ENCODE assay signal across 20 cellular contexts in the genomic region with DNA sequence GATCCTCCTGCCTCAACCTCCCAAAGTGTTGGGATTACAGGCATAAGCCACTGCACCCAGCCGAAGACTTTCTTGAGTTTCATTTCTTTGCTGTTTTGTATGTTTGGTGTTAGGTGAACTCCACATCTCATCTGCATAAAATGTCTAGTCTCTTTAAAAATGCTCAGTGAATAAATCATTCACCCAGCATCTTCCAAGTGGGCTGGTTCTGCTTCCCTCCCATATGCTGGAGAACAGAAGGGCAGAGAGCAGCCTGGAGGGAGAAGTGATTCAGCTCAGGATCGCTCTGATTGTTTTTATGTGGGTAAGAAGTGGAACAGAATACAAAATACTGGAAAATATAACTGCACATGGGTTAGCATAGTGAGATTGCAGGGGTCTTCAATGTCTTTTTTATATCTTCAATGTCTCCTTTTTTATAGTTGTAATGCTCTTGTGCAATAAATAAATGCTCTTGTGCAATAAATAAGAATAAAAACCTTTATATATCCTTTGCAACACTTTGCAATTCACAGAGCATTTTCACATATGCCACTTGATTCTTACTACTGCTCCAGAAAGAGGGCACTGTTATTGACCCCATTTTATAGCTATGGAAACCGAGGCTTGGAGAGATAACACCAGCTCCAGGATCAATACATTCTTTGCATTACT.
A peak's percentile ranks its signal among the peaks of the same experiment; 100 is the strongest.
DNase-seq lines count a peak whose midpoint lies in the region; ATAC-seq, FAIRE-seq and TF ChIP-seq lines count a peak whose summit lies in the region.
"Had no signal": no experiment of that assay in that cellular context is flagged by ENCODE, and none has a peak within 500 bp of the region (broad histone marks: within the 10 kb centered on the region; RNA-seq: fewer than 3 reads in every experiment).

No MANE protein-coding gene starts in this region.

- no peak overlapping the region for H3K9ac ChIP-seq in keratinocyte (ENCODE audit: control insufficient read depth, extremely low read depth, insufficient read depth, low read length)

- dilution Hi-C loops in keratinocyte (cut with MboI; ENCODE audit: extremely low pct_ligation_motif_present, low sequenced_read_pairs) = no loop called here

- peak; percentile 42 for DNase-seq in A172 (ENCODE audit: low spot score)
- peak; percentile 64 for DNase-seq in HCEC 1CT
- DNase-seq in cardiac fibroblast (ENCODE audit: low read depth in 2 of 2) = peak; percentile 56 to 84
- no peak for DNase-seq in keratinocyte (ENCODE audit: low read depth, low spot score)
- DNase-seq in HEK293T (ENCODE audit: extremely low spot score) = no peak
- no peak for DNase-seq in MV-4-11 (lab: John Stamatoyannopoulos, UW)
- DNase-seq in OCI-LY7 (ENCODE audit: low spot score) = no peak
- DNase-seq: activated CD4-positive, alpha-beta T cell treated with anti-CD3 and anti-CD28 coated beads, Interleukin-2, amount 10 ng/mL, durations not matched to agents 7 days and 5 days; activated T-cell treated with anti-CD3 and anti-CD28 coated beads for 4 hours; caudate nucleus; COR-L47; endodermal cell; kidney; NCI-H1092 treated with DMSO at 0.1 percent for 48 hours; NCI-H2171; transverse colon had no signal

- H3K36me3 ChIP-seq in keratinocyte (ENCODE audit: control insufficient read depth in 2 of 2, extremely low read depth in 1 of 2, insufficient read depth in 2 of 2, low read length in 2 of 2) = no peaks in the 10 kb centered on the region
- H3K36me3 ChIP-seq in OCI-LY7 (ENCODE audit: insufficient read depth, low read length) = no peaks in the 10 kb centered on the region
- H3K36me3 ChIP-seq: SJSA1, transverse colon had no signal

- no peaks in the 10 kb centered on the region for H3K9me1 ChIP-seq in keratinocyte (ENCODE audit: control insufficient read depth, extremely low read depth, insufficient read depth, low read length)

- CTCF ChIA-PET in HEK293T (lab: Yijun Ruan, JAX) (interaction anchor here (0.6 kb wide), 1 partner anchor 425 kb away, joined by 5 read pairs; no protein-coding TSS in a partner anchor), OCI-LY7 (lab: Charles Lee; ENCODE audit: unreplicated experiment) (no interaction called here)

- peaks cover 22% of the 10 kb centered on the region for H3K4me1 ChIP-seq in keratinocyte (ENCODE audit: control insufficient read depth, extremely low read depth, insufficient read depth, low read length)
- H3K4me1 ChIP-seq in OCI-LY7 (ENCODE audit: insufficient read depth, low read length, poor library complexity, severe bottlenecking) = no peaks in the 10 kb centered on the region
- H3K4me1 ChIP-seq: transverse colon had no signal

- no peak for ATAC-seq in activated CD4-positive, CD25-positive, alpha-beta regulatory T cell treated with anti-CD3 and anti-CD28 coated beads, Interleukin-2, amount 50 U/mL, for 24 hours
- ATAC-seq: activated naive CD4-positive, alpha-beta T cell treated with anti-CD3 and anti-CD28 coated beads, Interleukin-2, amount 50 U/mL, for 72 hours had no signal

- POLR2A ChIA-PET in HEK293T (lab: Yijun Ruan, JAX) (no interaction called here), OCI-LY7 (lab: Charles Lee) (no interaction called here)

- peak; percentile 29 for FAIRE-seq in keratinocyte (lab: Jason Lieb, UNC)
- FAIRE-seq: kidney had no signal

- no peak overlapping the region for H3K4me3 ChIP-seq in cardiac fibroblast (replicated peaks in 1 of 2; ENCODE audit: low read depth in 2 of 2, low read length in 2 of 2)
- no peak overlapping the region for H3K4me3 ChIP-seq in keratinocyte (ENCODE audit: control insufficient read depth in 2 of 3, extremely low read depth in 1 of 3, insufficient read depth in 2 of 3, low read depth in 1 of 3, low read length in 3 of 3)
- H3K4me3 ChIP-seq in OCI-LY7 (ENCODE audit: low read depth, low read length, poor library complexity, severe bottlenecking) = no peak overlapping the region
- H3K4me3 ChIP-seq: SJSA1, smooth muscle cell, transverse colon had no signal

- no TSS peak for BruUV-seq in OCI-LY7 (replicated peaks; lab: Mats Ljungman, UMichigan)

- no peaks in the 10 kb centered on the region for H4K20me1 ChIP-seq in keratinocyte (ENCODE audit: control insufficient read depth, extremely low read depth, insufficient read depth, low read length)
- H4K20me1 ChIP-seq in OCI-LY7 (ENCODE audit: insufficient read depth, low read length) = no peaks in the 10 kb centered on the region

- H3K9me2 ChIP-seq in OCI-LY7 (ENCODE audit: insufficient read depth, low read length) = no peaks in the 10 kb centered on the region

- H3K27ac ChIP-seq in keratinocyte (ENCODE audit: control insufficient read depth, insufficient read depth, low read length) = no peak overlapping the region
- H3K27ac ChIP-seq in OCI-LY7 (ENCODE audit: low read depth, low read length, poor library complexity, severe bottlenecking) = no peak overlapping the region
- H3K27ac ChIP-seq: transverse colon had no signal

- H2AFZ ChIP-seq in keratinocyte (ENCODE audit: control insufficient read depth, low read length) (no peak overlapping the region), OCI-LY7 (ENCODE audit: low read length) (no peak overlapping the region)

- intact Hi-C loops in OCI-LY7 (cut with micrococcal nuclease; ENCODE audit: unreplicated experiment) = no loop called here

- H3K27me3 ChIP-seq in keratinocyte (ENCODE audit: control insufficient read depth, extremely low read depth, insufficient read depth, low read length) = no peaks in the 10 kb centered on the region
- H3K27me3 ChIP-seq: SJSA1, transverse colon had no signal

- no peaks in the 10 kb centered on the region for H3K9me3 ChIP-seq in keratinocyte (ENCODE audit: control insufficient read depth, low read depth, low read length)
- no peaks in the 10 kb centered on the region for H3K9me3 ChIP-seq in OCI-LY7 (ENCODE audit: low read length)
- H3K9me3 ChIP-seq: SJSA1, transverse colon had no signal

- TF ChIP-seq CTCF in cardiac fibroblast (IDR thresholded peaks at IDR 0.05; ENCODE audit: low read depth, low read length) (no peak), keratinocyte (optimal IDR thresholded peaks at IDR 0.05 in 1 of 3, IDR thresholded peaks at IDR 0.05 in 1 of 3, conservative IDR thresholded peaks at IDR 0.05 in 1 of 3; ENCODE audit: extremely low read depth in 1 of 3, insufficient read depth in 2 of 3, low read length in 3 of 3) (no peak), OCI-LY7 (conservative IDR thresholded peaks at IDR 0.05; ENCODE audit: low read length) (no peak)

- H3K79me2 ChIP-seq in keratinocyte (ENCODE audit: control insufficient read depth, insufficient read depth, low read length) = no peaks in the 10 kb centered on the region
- no peaks in the 10 kb centered on the region for H3K79me2 ChIP-seq in OCI-LY7 (ENCODE audit: insufficient read depth, low read depth, low read length)

- no peak overlapping the region for H3K4me2 ChIP-seq in keratinocyte (ENCODE audit: control insufficient read depth, extremely low read depth, insufficient read depth, low read depth, low read length)
- H3K4me2 ChIP-seq in OCI-LY7 (ENCODE audit: low read length) = no peak overlapping the region
- H3K4me2 ChIP-seq: smooth muscle cell had no signal

TF ChIP-seq in HEK293T, 16 proteins besides CTCF, POLR2A, EP300 and RAD21:
- TF ChIP-seq LEF1 (IDR thresholded peaks at IDR 0.05; ENCODE audit: borderline replicate concordance) (no peak), TARDBP (IDR thresholded peaks at IDR 0.05) (no peak), L3MBTL2 (conservative IDR thresholded peaks at IDR 0.05) (no peak), HDGF (IDR thresholded peaks at IDR 0.05; ENCODE audit: borderline replicate concordance) (no peak), FOXA1 (IDR thresholded peaks at IDR 0.05) (no peak), FOXM1 (IDR thresholded peaks at IDR 0.05; ENCODE audit: borderline replicate concordance) (no peak), NFRKB (IDR thresholded peaks at IDR 0.05) (no peak), CTBP1 (IDR thresholded peaks at IDR 0.05; ENCODE audit: borderline replicate concordance) (no peak), ZNF384 (IDR thresholded peaks at IDR 0.05) (no peak), FOXK2 (IDR thresholded peaks at IDR 0.05) (no peak)

Comparison
In these comparisons a context has a peak if more than half of its experiments do, and no peak if none do; other contexts are left out.
1. DNase-seq: peak in A172 (single experiment), HCEC 1CT (single experiment) and cardiac fibroblast (2 of 2); none in keratinocyte (single experiment), HEK293T (single experiment), MV-4-11 (single experiment) and OCI-LY7 (single experiment).